In the genomic region with DNA sequence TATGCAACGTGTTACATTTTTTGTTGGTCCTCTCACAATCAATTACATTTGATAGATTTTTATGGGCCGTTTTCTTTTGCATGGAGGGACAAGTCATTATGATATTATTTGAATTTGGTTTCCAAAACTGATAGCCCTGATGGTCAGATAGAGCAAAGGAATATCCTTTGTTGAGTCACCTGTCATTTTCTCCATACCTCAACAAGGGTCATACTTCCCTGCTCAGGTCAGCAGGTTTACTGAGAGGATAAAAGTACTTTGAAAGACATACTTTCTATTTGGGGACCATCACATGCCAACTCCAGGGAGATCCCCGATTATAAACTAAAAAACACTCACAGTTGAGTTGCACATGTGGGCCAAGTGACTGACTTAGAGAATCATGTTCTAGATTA, we compare ENCODE assay signal across 1 cellular context.
TF ChIP-seq lines count a peak whose summit lies in the region.

No MANE protein-coding gene starts in this region.

TF ChIP-seq in endothelial cell of umbilical vein, 7 proteins besides CTCF, POLR2A, EP300 and RAD21 (continued from another document):
- no peak for TF ChIP-seq POLR2AphosphoS5 (IDR thresholded peaks at IDR 0.05; ENCODE audit: insufficient read depth, low read depth, low read length)
- no peak for TF ChIP-seq EZH2 (IDR thresholded peaks at IDR 0.05; ENCODE audit: borderline replicate concordance, low read depth, low read length, severe bottlenecking)
- no peak for TF ChIP-seq MAX (IDR thresholded peaks at IDR 0.05; ENCODE audit: insufficient read depth, insufficient read length)
- TF ChIP-seq GATA2 (IDR thresholded peaks at IDR 0.05; ENCODE audit: insufficient read depth, insufficient read length, low read depth, low read length): no peak
- no peak for TF ChIP-seq MYC (IDR thresholded peaks at IDR 0.05; ENCODE audit: low read depth, low read length)
- TF ChIP-seq JUN (IDR thresholded peaks at IDR 0.05; ENCODE audit: borderline replicate concordance, insufficient read depth, insufficient read length, low read depth): no peak
